Comparison of ENCODE assay signal across 8 cellular contexts in genomic region chr11:45921561-45922424, GRCh38. TPM values are rescaled to one million over a fixed set of nuclear protein-coding genes. Genes with fewer than 3 reads are reported as not detected.
DNase-seq lines count a peak whose midpoint lies in the region.

No MANE protein-coding gene starts in this region.

- peak; percentile 98 for DNase-seq in COLO668 (lab: John Stamatoyannopoulos, UW; ENCODE audit: unreplicated experiment)
- DNase-seq in NCI-H187 (lab: John Stamatoyannopoulos, UW), result peak; percentile 91 to 92
- peak; percentile 93 for DNase-seq in left kidney (ENCODE audit: low read depth, low spot score)
- no peak for DNase-seq in ureter (ENCODE audit: low spot score)
- no peak for DNase-seq in activated CD4-positive, alpha-beta T cell treated with anti-CD3 and anti-CD28 coated beads for 48 hours
- no peak for DNase-seq in NK-92 (lab: John Stamatoyannopoulos, UW; ENCODE audit: unreplicated experiment)

- H3K4me3 Mint-ChIP-seq in activated naive CD8-positive, alpha-beta T cell, result peak overlapping the region; percentile 78

- WGBS in urinary bladder, result 26% methylated on average over 54 of the region's 54 CpGs

- no peak overlapping the region for H3K27ac ChIP-seq in urinary bladder (ENCODE audit: low read depth)

- no peaks in the 10 kb centered on the region for H3K27me3 Mint-ChIP-seq in activated naive CD8-positive, alpha-beta T cell

- H3K4me1 Mint-ChIP-seq in activated naive CD8-positive, alpha-beta T cell (ENCODE audit: low read depth), result peaks cover 32% of the 10 kb centered on the region

- H3K4me3 ChIP-seq in urinary bladder (ENCODE audit: low read depth, low read length), result peak overlapping the region; percentile 28

- H3K27ac Mint-ChIP-seq in activated naive CD8-positive, alpha-beta T cell, result peak overlapping the region; percentile 64

- no peaks in the 10 kb centered on the region for H3K36me3 Mint-ChIP-seq in activated naive CD8-positive, alpha-beta T cell

- H3K4me1 ChIP-seq in urinary bladder (ENCODE audit: insufficient read depth), result peaks cover 3% of the 10 kb centered on the region

- no peaks in the 10 kb centered on the region for H3K36me3 ChIP-seq in urinary bladder (ENCODE audit: insufficient read depth)

- H3K9me3 Mint-ChIP-seq in activated naive CD8-positive, alpha-beta T cell (ENCODE audit: low read depth), result no peaks in the 10 kb centered on the region

RNA-seq across cellular contexts. Expression of gene LARGE2, which starts 0.7 kb away (rescaled TPM):
- total RNA-seq in urinary bladder, result 1.3 TPM
- 4.0 TPM for polyA plus RNA-seq in urinary bladder
- total RNA-seq in ureter, result 18.0 TPM

RNA-seq across cellular contexts. Expression of gene PEX16, which starts 4.1 kb away (rescaled TPM):
- 10.5 TPM for total RNA-seq in urinary bladder
- polyA plus RNA-seq in urinary bladder, result 41.5 TPM
- 29.1 TPM for total RNA-seq in ureter

RNA-seq across cellular contexts. Expression of gene FREY1, which starts 14.7 kb away (rescaled TPM):
- 0.58 TPM for total RNA-seq in urinary bladder
- 0.37 TPM for polyA plus RNA-seq in urinary bladder
- total RNA-seq in ureter, result 0.70 TPM

RNA-seq across cellular contexts. Expression of gene MAPK8IP1, which starts 36.3 kb away (rescaled TPM):
- total RNA-seq in urinary bladder (8.3 TPM), ureter (7.2 TPM)
- 11.0 TPM for polyA plus RNA-seq in urinary bladder

Comparison
In these comparisons a context has a peak if more than half of its experiments do, and no peak if none do; other contexts are left out.
1. DNase-seq: peak in COLO668 (single experiment), NCI-H187 (2 of 2) and left kidney (single experiment); none in ureter (single experiment), activated CD4-positive, alpha-beta T cell treated with anti-CD3 and anti-CD28 coated beads for 48 hours (single experiment) and NK-92 (single experiment).